In genomic region chr6:106512048-106512957, GRCh38 we compare ENCODE assay signal across 1 cellular context.
A peak's percentile ranks its signal among the peaks of the same experiment; 100 is the strongest.
TF ChIP-seq lines count a peak whose summit lies in the region.

No MANE protein-coding gene starts in this region.

TF ChIP-seq in H1, 55 proteins besides CTCF, POLR2A, EP300 and RAD21 (continued from another document):
- TF ChIP-seq SIN3A (conservative IDR thresholded peaks at IDR 0.05 in 1 of 2, IDR thresholded peaks at IDR 0.05 in 1 of 2; ENCODE audit: low read depth in 1 of 2, low read length in 2 of 2) (no peak), E2F6 (IDR thresholded peaks at IDR 0.05) (peak; percentile 39; the same call in 1 of the 2 replicates), SRF (IDR thresholded peaks at IDR 0.05; ENCODE audit: low read depth, low read length) (no peak), KDM4A (IDR thresholded peaks at IDR 0.05; ENCODE audit: low read depth, low read length, severe bottlenecking) (peak; percentile 77), MAX (IDR thresholded peaks at IDR 0.05) (0 out of 2 replicates have a peak, but pooled peaks have one; percentile 64), RBBP5 (IDR thresholded peaks at IDR 0.05; ENCODE audit: borderline replicate concordance, low read depth, low read length) (peak; percentile 88), MAFK (IDR thresholded peaks at IDR 0.05; ENCODE audit: low read depth, low read length) (no peak), BCL11A (IDR thresholded peaks at IDR 0.05; ENCODE audit: low read depth in 2 of 2, low read length in 2 of 2) (no peak), EGR1 (IDR thresholded peaks at IDR 0.05; ENCODE audit: borderline replicate concordance, low read depth, low read length) (no peak), CHD7 (IDR thresholded peaks at IDR 0.05; ENCODE audit: insufficient replicate concordance, low read length) (no peak), GTF2F1 (IDR thresholded peaks at IDR 0.05; ENCODE audit: borderline replicate concordance, low read depth, low read length) (no peak), SIRT6 (IDR thresholded peaks at IDR 0.05; ENCODE audit: low read length) (no peak), POLR2AphosphoS5 (IDR thresholded peaks at IDR 0.05; ENCODE audit: low read depth, low read length) (no peak), FOSL1 (IDR thresholded peaks at IDR 0.05; ENCODE audit: insufficient read depth, low read depth, low read length) (no peak), EZH2 (IDR thresholded peaks at IDR 0.05; ENCODE audit: low read depth, low read length, severe bottlenecking) (peak; percentile 72), JUN (IDR thresholded peaks at IDR 0.05; ENCODE audit: low read depth, low read length) (no peak), HDAC2 (IDR thresholded peaks at IDR 0.05; ENCODE audit: borderline replicate concordance in 1 of 2, low read depth in 2 of 2, low read length in 2 of 2) (peak in 1 of 2 experiments; percentile 75; a peak in 1 of 4 replicates)
TF ChIP-seq in H1: peak in this region for 11.
